ENCODE assay signal across 11 cellular contexts in the genomic region with DNA sequence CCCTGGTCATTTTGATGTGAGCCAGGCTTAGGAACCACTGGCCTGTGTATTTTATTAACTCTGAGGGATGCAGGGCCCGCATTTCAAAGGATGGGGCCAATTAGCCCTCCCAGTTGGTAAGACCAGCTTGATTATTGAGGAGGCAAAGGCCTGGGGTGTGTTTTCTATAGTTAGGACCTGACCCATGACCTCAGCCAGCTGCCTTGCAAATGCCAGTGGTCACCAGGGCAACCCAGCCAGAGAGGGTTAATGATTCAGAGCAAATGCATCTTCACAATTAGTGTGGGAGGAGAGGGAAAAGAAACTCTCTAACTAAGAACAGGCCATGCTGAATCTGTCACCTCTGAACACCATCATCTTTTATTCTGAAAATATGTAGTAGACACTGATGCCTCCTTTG.
DNase-seq lines count a peak whose midpoint lies in the region; ATAC-seq and TF ChIP-seq lines count a peak whose summit lies in the region.
"Had no signal": no experiment of that assay in that cellular context is flagged by ENCODE, and none has a peak within 500 bp of the region (broad histone marks: within the 10 kb centered on the region; RNA-seq: fewer than 3 reads in every experiment).

No MANE protein-coding gene starts in this region.

- no peak overlapping the region for H3K4me3 ChIP-seq in brain microvascular endothelial cell (ENCODE audit: low read depth, low read length)

- no peaks in the 10 kb centered on the region for H3K27me3 ChIP-seq in brain microvascular endothelial cell (replicated peaks)

- H3K27ac Mint-ChIP-seq in nephron progenitor cell: peak overlapping the region; percentile 86

- TF ChIP-seq CTCF in brain microvascular endothelial cell (IDR thresholded peaks at IDR 0.05; ENCODE audit: low read depth, low read length, missing control alignments) (no peak), nephron progenitor cell (IDR thresholded peaks at IDR 0.05) (no peak)

- H3K4me1 Mint-ChIP-seq in nephron progenitor cell: peaks cover 90% of the 10 kb centered on the region

- H3K27ac ChIP-seq in brain microvascular endothelial cell: no peak overlapping the region

- in situ Hi-C loops in brain microvascular endothelial cell (cut with HindIII; ENCODE audit: low pct_ligation_motif_present, low sequenced_read_pairs): no loop called here

- H3K27me3 Mint-ChIP-seq in nephron progenitor cell (ENCODE audit: low read depth, poor library complexity): no peaks in the 10 kb centered on the region

- H3K4me3 Mint-ChIP-seq in nephron progenitor cell: no peak overlapping the region

- H3K36me3 ChIP-seq in brain microvascular endothelial cell (replicated peaks): no peaks in the 10 kb centered on the region

- no peaks in the 10 kb centered on the region for H3K36me3 Mint-ChIP-seq in nephron progenitor cell (ENCODE audit: low read depth)

- ATAC-seq in GM18861 (IDR thresholded peaks at IDR 0.05; ENCODE audit: unreplicated experiment) (peak; percentile 91), HG02973 (IDR thresholded peaks at IDR 0.05; ENCODE audit: unreplicated experiment) (peak; percentile 56), GM18858 (IDR thresholded peaks at IDR 0.05; ENCODE audit: unreplicated experiment) (no peak), HG02884 (IDR thresholded peaks at IDR 0.05; ENCODE audit: unreplicated experiment) (no peak)
- no peak for ATAC-seq in stimulated activated naive CD8-positive, alpha-beta T cell treated with anti-CD3 and anti-CD28 coated beads, Interleukin-15, Interleukin-2, amounts not matched to agents 100 U/mL and 50 U/mL, for 24 hours
- ATAC-seq: left colon, Right ventricle myocardium inferior had no signal

- no peaks in the 10 kb centered on the region for H3K9me3 Mint-ChIP-seq in nephron progenitor cell

- DNase-seq in brain microvascular endothelial cell (peak; percentile 58), nephron progenitor cell (peak; percentile 58), NCI-H146 (lab: John Stamatoyannopoulos, UW) (no peak)
- no peak for DNase-seq in stimulated activated naive CD8-positive, alpha-beta T cell treated with anti-CD3 and anti-CD28 coated beads, Interleukin-15, Interleukin-2, amounts not matched to agents 100 U/mL and 50 U/mL, for 24 hours
- DNase-seq: HCEC 1CT, left colon had no signal

Comparison
In these comparisons a context has a peak if more than half of its experiments do, and no peak if none do; other contexts are left out.
1. ATAC-seq: peak in GM18861 (single experiment) and HG02973 (single experiment); none in GM18858 (single experiment), stimulated activated naive CD8-positive, alpha-beta T cell treated with anti-CD3 and anti-CD28 coated beads, Interleukin-15, Interleukin-2, amounts not matched to agents 100 U/mL and 50 U/mL, for 24 hours (single experiment) and HG02884 (single experiment).
2. DNase-seq: peak in brain microvascular endothelial cell (single experiment) and nephron progenitor cell (single experiment); none in stimulated activated naive CD8-positive, alpha-beta T cell treated with anti-CD3 and anti-CD28 coated beads, Interleukin-15, Interleukin-2, amounts not matched to agents 100 U/mL and 50 U/mL, for 24 hours (single experiment) and NCI-H146 (single experiment).